ENCODE assay signal across 8 cellular contexts in genomic region chr1:220880367-220880680, GRCh38. TPM values are rescaled to one million over a fixed set of nuclear protein-coding genes. Genes with fewer than 3 reads are reported as not detected.
A peak's percentile ranks its signal among the peaks of the same experiment; 100 is the strongest.
DNase-seq lines count a peak whose midpoint lies in the region; ATAC-seq, FAIRE-seq and TF ChIP-seq lines count a peak whose summit lies in the region.

No MANE protein-coding gene starts in this region.

- H3K27ac Mint-ChIP-seq in activated T-cell treated with anti-CD3 and anti-CD28 coated beads, Interleukin-2, amount 50 U/mL, for 24 hours, result no peak overlapping the region
- H3K27ac Mint-ChIP-seq in memory B cell, result peak overlapping the region; percentile 45

- peaks cover 36% of the 10 kb centered on the region for H3K4me1 Mint-ChIP-seq in activated T-cell treated with anti-CD3 and anti-CD28 coated beads, Interleukin-2, amount 50 U/mL, for 24 hours (ENCODE audit: low read depth)
- H3K4me1 Mint-ChIP-seq in memory B cell, result peaks cover 24% of the 10 kb centered on the region

- H3K9me3 ChIP-seq in GM12878 (replicated peaks; ENCODE audit: control insufficient read depth, insufficient read depth, low read length) (no peaks in the 10 kb centered on the region; the same call in 2 of the 3 replicates), thymus (ENCODE audit: control insufficient read depth) (no peaks in the 10 kb centered on the region)

- H3K4me3 Mint-ChIP-seq in activated T-cell treated with anti-CD3 and anti-CD28 coated beads, Interleukin-2, amount 50 U/mL, for 24 hours, result peak overlapping the region; percentile 61
- H3K4me3 Mint-ChIP-seq in memory B cell, result peak overlapping the region; percentile 94

- in situ Hi-C loops in GM12878 (cut with MboI), result no loop called here

- H3K9ac ChIP-seq in GM12878 (ENCODE audit: control insufficient read depth, insufficient read depth, low read length), result no peak overlapping the region

- H3K4me3 ChIP-seq in GM12878 (peak overlapping the region; percentile 68), thymus (ENCODE audit: low read length) (peak overlapping the region; percentile 46)

- POLR2A ChIA-PET in GM12878 (lab: Charles Lee), result no interaction called here

- TF ChIP-seq EP300 in GM12878 (IDR thresholded peaks at IDR 0.05; ENCODE audit: borderline replicate concordance in 1 of 2, control insufficient read depth in 1 of 2, low read depth in 2 of 2, low read length in 2 of 2), result no peak

- TF ChIP-seq CTCF in GM12878 (IDR thresholded peaks at IDR 0.05 in 2 of 3, conservative IDR thresholded peaks at IDR 0.05 in 1 of 3; ENCODE audit: control insufficient read depth in 2 of 3, extremely low read depth in 1 of 3, insufficient read depth in 1 of 3, low read depth in 3 of 3, low read length in 3 of 3), result no peak

- no peaks in the 10 kb centered on the region for H3K36me3 Mint-ChIP-seq in activated T-cell treated with anti-CD3 and anti-CD28 coated beads, Interleukin-2, amount 50 U/mL, for 24 hours (ENCODE audit: low read depth)
- peaks cover 15% of the 10 kb centered on the region for H3K36me3 Mint-ChIP-seq in memory B cell

- TF ChIP-seq POLR2A in GM12878 (IDR thresholded peaks at IDR 0.05; ENCODE audit: low read depth, low read length), result no peak

- H3K36me3 ChIP-seq in GM12878 (ENCODE audit: control insufficient read depth in 2 of 2, insufficient read depth in 2 of 2, low read length in 1 of 2) (no peaks in the 10 kb centered on the region), thymus (ENCODE audit: control insufficient read depth, insufficient read depth) (no peaks in the 10 kb centered on the region)

- TF ChIP-seq RAD21 in GM12878 (IDR thresholded peaks at IDR 0.05; ENCODE audit: insufficient read depth, low read depth, low read length), result no peak

- peak overlapping the region; percentile 96 for H3K4me2 ChIP-seq in GM12878 (ENCODE audit: control insufficient read depth, insufficient read depth)

- no peaks in the 10 kb centered on the region for H3K79me2 ChIP-seq in GM12878 (ENCODE audit: control insufficient read depth, insufficient read depth, low read length)

- no peak for ATAC-seq in GM12878
- ATAC-seq in memory B cell (ENCODE audit: low read depth), result no peak
- ATAC-seq in GM18517 (IDR thresholded peaks at IDR 0.05; ENCODE audit: unreplicated experiment), result no peak

- H3K27me3 Mint-ChIP-seq in activated T-cell treated with anti-CD3 and anti-CD28 coated beads, Interleukin-2, amount 50 U/mL, for 24 hours, result peaks cover 91% of the 10 kb centered on the region
- peaks cover 3% of the 10 kb centered on the region for H3K27me3 Mint-ChIP-seq in memory B cell

- CTCF ChIA-PET in GM12878 (lab: Yijun Ruan, JAX), result no interaction called here

- BruUV-seq in GM12878 (replicated peaks; lab: Mats Ljungman, UMichigan), result no TSS peak

- no peak for DNase-seq in activated T-cell treated with anti-CD3 and anti-CD28 coated beads, Interleukin-2, amount 50 U/mL, for 24 hours
- no peak for DNase-seq in activated T-cell treated with anti-CD3 and anti-CD28 coated beads for 4 hours
- DNase-seq in GM12878 (ENCODE audit: low read depth, low spot score), result no peak
- DNase-seq in memory B cell (ENCODE audit: low spot score in 2 of 2), result no peak
- no peak for DNase-seq in DMS 273 treated with DMSO at 0.1 percent for 48 hours (lab: John Stamatoyannopoulos, UW)
- DNase-seq in OCI-M1 (lab: John Stamatoyannopoulos, UW), result no peak

- no peaks in the 10 kb centered on the region for H3K9me3 Mint-ChIP-seq in activated T-cell treated with anti-CD3 and anti-CD28 coated beads, Interleukin-2, amount 50 U/mL, for 24 hours
- no peaks in the 10 kb centered on the region for H3K9me3 Mint-ChIP-seq in memory B cell

- RAD21 ChIA-PET in GM12878 (lab: Charles Lee; ENCODE audit: unreplicated experiment), result no interaction called here

- FAIRE-seq in GM12878 (lab: Jason Lieb, UNC), result no peak

- peaks cover 15% of the 10 kb centered on the region for H3K4me1 ChIP-seq in GM12878 (ENCODE audit: control insufficient read depth, insufficient read depth, low read length)
- peaks cover 2% of the 10 kb centered on the region for H3K4me1 ChIP-seq in thymus (ENCODE audit: control insufficient read depth, insufficient read depth, low read length)

- WGBS in GM12878 (ENCODE audit: insufficient coverage, insufficient replicate concordance, low lambda C conversion rate, missing lambda C conversion rate), result 40% methylated on average over 9 of the region's 9 CpGs
- 15% methylated on average over 9 of the region's 9 CpGs for WGBS in thymus

- SMC1A ChIA-PET in GM12878 (lab: Charles Lee; ENCODE audit: uncharacterized antibody, unreplicated experiment), result no interaction called here

- H3K27ac ChIP-seq in GM12878 (ENCODE audit: control insufficient read depth, insufficient read depth), result no peak overlapping the region
- peak overlapping the region; percentile 72 for H3K27ac ChIP-seq in thymus (ENCODE audit: low read depth)

- intact Hi-C loops in GM12878 (cut with micrococcal nuclease; ENCODE audit: unreplicated experiment), result no loop called here

- H3K27me3 ChIP-seq in GM12878 (replicated peaks in 1 of 2; ENCODE audit: control insufficient read depth in 2 of 2, insufficient read depth in 2 of 2, low read length in 1 of 2) (peaks cover 0 to 17% of the 10 kb centered on the region in 2 experiments; a peak in 3 of 4 replicates), thymus (ENCODE audit: control insufficient read depth, insufficient read depth) (peaks cover 62% of the 10 kb centered on the region)

- no peaks in the 10 kb centered on the region for H4K20me1 ChIP-seq in GM12878 (ENCODE audit: control insufficient read depth, insufficient read depth)

- no peak overlapping the region for H2AFZ ChIP-seq in GM12878 (ENCODE audit: control insufficient read depth, low read depth, low read length)

TF ChIP-seq in GM12878, 131 proteins besides CTCF, POLR2A, EP300 and RAD21 (continues in another document):
- TF ChIP-seq SUZ12 (IDR thresholded peaks at IDR 0.05; ENCODE audit: unreplicated experiment) (peak; percentile 10), HDAC2 (IDR thresholded peaks at IDR 0.05) (no peak), NR2F1 (conservative IDR thresholded peaks at IDR 0.05) (0 out of 2 replicates have a peak, but pooled peaks have one; percentile 1), HCFC1 (IDR thresholded peaks at IDR 0.05; ENCODE audit: low read length) (no peak), TBL1XR1 (IDR thresholded peaks at IDR 0.05; ENCODE audit: low read depth, low read length) (no peak), ZBED1 (IDR thresholded peaks at IDR 0.05; ENCODE audit: borderline replicate concordance) (no peak), CREM (IDR thresholded peaks at IDR 0.05; ENCODE audit: low read depth) (no peak)
- TF ChIP-seq, protein P1, sequence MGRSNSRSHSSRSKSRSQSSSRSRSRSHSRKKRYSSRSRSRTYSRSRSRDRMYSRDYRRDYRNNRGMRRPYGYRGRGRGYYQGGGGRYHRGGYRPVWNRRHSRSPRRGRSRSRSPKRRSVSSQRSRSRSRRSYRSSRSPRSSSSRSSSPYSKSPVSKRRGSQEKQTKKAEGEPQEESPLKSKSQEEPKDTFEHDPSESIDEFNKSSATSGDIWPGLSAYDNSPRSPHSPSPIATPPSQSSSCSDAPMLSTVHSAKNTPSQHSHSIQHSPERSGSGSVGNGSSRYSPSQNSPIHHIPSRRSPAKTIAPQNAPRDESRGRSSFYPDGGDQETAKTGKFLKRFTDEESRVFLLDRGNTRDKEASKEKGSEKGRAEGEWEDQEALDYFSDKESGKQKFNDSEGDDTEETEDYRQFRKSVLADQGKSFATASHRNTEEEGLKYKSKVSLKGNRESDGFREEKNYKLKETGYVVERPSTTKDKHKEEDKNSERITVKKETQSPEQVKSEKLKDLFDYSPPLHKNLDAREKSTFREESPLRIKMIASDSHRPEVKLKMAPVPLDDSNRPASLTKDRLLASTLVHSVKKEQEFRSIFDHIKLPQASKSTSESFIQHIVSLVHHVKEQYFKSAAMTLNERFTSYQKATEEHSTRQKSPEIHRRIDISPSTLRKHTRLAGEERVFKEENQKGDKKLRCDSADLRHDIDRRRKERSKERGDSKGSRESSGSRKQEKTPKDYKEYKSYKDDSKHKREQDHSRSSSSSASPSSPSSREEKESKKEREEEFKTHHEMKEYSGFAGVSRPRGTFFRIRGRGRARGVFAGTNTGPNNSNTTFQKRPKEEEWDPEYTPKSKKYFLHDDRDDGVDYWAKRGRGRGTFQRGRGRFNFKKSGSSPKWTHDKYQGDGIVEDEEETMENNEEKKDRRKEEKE (IDR thresholded peaks at IDR 0.05), result no peak

RNA-seq across cellular contexts. Expression of gene HLX, which starts 1.1 kb away (rescaled TPM):
- 3.7 and 3.9 TPM in 2 replicates for total RNA-seq in GM12878 (2013; cell fraction: nucleolus; rRNA removed)
- 1.4 and 1.5 TPM in 2 replicates for total RNA-seq in GM12878 (2014; rRNA removed)
- total RNA-seq in GM12878 (2014; rRNA removed; fragmentation: Illumina TruSeq; extraction: Trizol), result 0.74 and 1.7 TPM in 2 replicates
- 2.3 and 3.0 TPM in 2 replicates for total RNA-seq in GM12878 (2021)
- polyA plus RNA-seq in GM12878 (2011; ENCODE audit: low read depth), result not detected
- 0.07 and 0.16 TPM in 2 replicates for polyA plus RNA-seq in GM12878 (2011; rRNA removed)
- 0.22 and 0.33 TPM in 2 replicates for polyA plus RNA-seq in GM12878 (2011; cell fraction: cytosol; rRNA removed)
- polyA plus RNA-seq in GM12878 (2011; cell fraction: nucleus; rRNA removed), result 0.36 and 0.64 TPM in 2 replicates
- 0.13 TPM in 1 of 2 replicates, not detected in the other for polyA plus RNA-seq in GM12878 (2012)
- 0.21 and 0.81 TPM in 2 replicates for polyA plus RNA-seq in GM12878 (2014; fragmentation: Illumina TruSeq; extraction: Trizol)
- under 1 TPM; 0.11 to 0.22 TPM for polyA plus RNA-seq in GM12878 (2014; fragmentation: Nextera tagmentation; extraction: Ambion mirVana)
- polyA plus RNA-seq in GM12878 (2014; rRNA removed), result 1.4 and 2.1 TPM in 2 replicates
- 1 to 10 TPM in 1 of 2 experiments, under 1 TPM in 1; 0.84 to 1.4 TPM for polyA plus RNA-seq in GM12878 (2016; fragmentation: Nextera tagmentation; extraction: Ambion mirVana)
- polyA minus RNA-seq in GM12878 (2011; rRNA and poly(A)+ RNA removed), result 0.26 and 0.95 TPM in 2 replicates
- 0.42 TPM in 1 of 2 replicates, not detected in the other for polyA minus RNA-seq in GM12878 (2011; cell fraction: cytosol; rRNA and poly(A)+ RNA removed)
- polyA minus RNA-seq in GM12878 (2011; cell fraction: nucleus; rRNA and poly(A)+ RNA removed), result 0.24 and 0.86 TPM in 2 replicates
- polyA plus RNA-seq in thymus, result 6.5 TPM
